In the genomic region with DNA sequence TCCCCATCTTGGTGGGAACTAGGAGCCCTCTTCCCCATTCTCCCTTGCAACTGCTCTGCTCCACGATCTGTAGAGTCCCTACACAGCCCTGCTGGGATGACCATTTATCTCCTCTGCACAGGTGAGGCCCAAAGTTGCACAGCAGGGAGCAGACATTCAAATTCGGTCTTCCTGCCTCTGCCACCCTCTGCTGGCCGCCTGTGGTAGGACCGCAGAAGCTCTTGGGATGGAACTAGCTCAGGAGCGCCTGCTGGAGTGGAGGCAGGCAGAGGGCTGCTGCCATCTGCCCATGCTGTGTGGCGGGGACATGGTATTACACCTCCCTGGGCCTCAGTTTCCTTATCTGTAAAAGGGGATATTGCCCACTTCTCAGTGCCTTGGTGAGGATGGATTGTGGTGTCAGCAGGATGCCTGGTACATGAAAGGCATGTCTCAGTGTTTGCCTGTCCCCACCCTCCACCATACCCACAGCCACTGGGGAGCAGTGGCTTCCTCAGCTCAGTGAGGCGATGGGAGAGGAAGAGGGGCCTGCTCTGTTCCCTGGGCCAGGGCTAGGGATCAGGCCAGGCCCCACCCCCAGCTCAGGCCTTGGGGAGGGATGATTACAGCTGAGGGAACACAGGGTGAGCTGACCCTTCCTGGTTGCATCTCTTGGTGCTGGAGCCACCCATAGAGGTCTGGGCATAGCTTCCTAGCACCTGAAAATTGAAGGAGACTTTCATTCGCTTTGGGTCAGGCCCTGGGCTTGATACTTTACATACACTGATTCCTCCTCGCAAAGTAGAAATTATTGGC, we compare ENCODE assay signal across 8 cellular contexts. TPM values are rescaled to one million over a fixed set of nuclear protein-coding genes. Genes with fewer than 3 reads are reported as not detected.
DNase-seq lines count a peak whose midpoint lies in the region; FAIRE-seq and TF ChIP-seq lines count a peak whose summit lies in the region.

No MANE protein-coding gene starts in this region.

- H3K4me2 ChIP-seq in GM23248 (ENCODE audit: unreplicated experiment): no peak overlapping the region
- 0 out of 2 replicates have a peak overlapping the region, but pooled peaks have one; percentile 7 for H3K4me2 ChIP-seq in MM.1S (ENCODE audit: low read depth, low read length)

- H3K27ac ChIP-seq in GM23248 (no peak overlapping the region), MM.1S (ENCODE audit: low read length) (no peak overlapping the region), SJSA1 (no peak overlapping the region), ovary (no peak overlapping the region)

- DNase-seq in EL (peak; percentile 64), GM23248 (peak; percentile 82), MM.1S (peak; percentile 74), SJSA1 (ENCODE audit: low read depth in 1 of 2, low spot score in 2 of 2) (peak; percentile 43 to 57), activated gamma-delta T cell treated with Interleukin-2 at 50 U/mL for 16 hours (peak; percentile 78), frontal cortex (ENCODE audit: low spot score in 2 of 2) (peak; percentile 81 to 92), ovary (peak; percentile 70 to 88 (median 84)), type B pancreatic cell (ENCODE audit: extremely low spot score, unreplicated experiment) (no peak)

- H3K9me3 ChIP-seq in GM23248 (ENCODE audit: low read depth): no peaks in the 10 kb centered on the region
- no peaks in the 10 kb centered on the region for H3K9me3 ChIP-seq in MM.1S (replicated peaks; ENCODE audit: insufficient read depth, low read length)
- no peaks in the 10 kb centered on the region for H3K9me3 ChIP-seq in SJSA1 (replicated peaks)
- H3K9me3 ChIP-seq in ovary: no peaks in the 10 kb centered on the region

- no peak overlapping the region for H3K9ac ChIP-seq in GM23248
- no peak overlapping the region for H3K9ac ChIP-seq in MM.1S (ENCODE audit: low read length)

- in situ Hi-C loops in GM23248 (cut with MboI): no loop called here

- H3K27ac Mint-ChIP-seq in type B pancreatic cell: peak overlapping the region; percentile 79

- intact Hi-C loops in ovary (cut with DNase I): loop anchor here in 2 of 4 donors (2.0 to 5.0 kb wide), 2 partner anchors 43 to 44 kb away; no protein-coding TSS in a partner anchor

- no peak for TF ChIP-seq EP300 in ovary (IDR thresholded peaks at IDR 0.05)

- H3F3A ChIP-seq in GM23248 (ENCODE audit: insufficient read depth) (no peaks in the 10 kb centered on the region), MM.1S (ENCODE audit: insufficient read depth, low read length) (no peaks in the 10 kb centered on the region)

- H3K4me1 Mint-ChIP-seq in type B pancreatic cell (ENCODE audit: unreplicated experiment): peaks cover 5% of the 10 kb centered on the region

- H3K9me2 ChIP-seq in GM23248 (ENCODE audit: insufficient read depth) (no peaks in the 10 kb centered on the region), MM.1S (replicated peaks; ENCODE audit: insufficient read depth, low read length) (no peaks in the 10 kb centered on the region)

- no peaks in the 10 kb centered on the region for H3K79me2 ChIP-seq in GM23248 (ENCODE audit: insufficient read depth)
- no peaks in the 10 kb centered on the region for H3K79me2 ChIP-seq in MM.1S (ENCODE audit: low read length)

- H3K36me3 Mint-ChIP-seq in type B pancreatic cell: no peaks in the 10 kb centered on the region

- no peaks in the 10 kb centered on the region for H3K4me1 ChIP-seq in GM23248 (ENCODE audit: insufficient read depth)
- H3K4me1 ChIP-seq in MM.1S (ENCODE audit: low read length): peaks cover 18% of the 10 kb centered on the region
- no peaks in the 10 kb centered on the region for H3K4me1 ChIP-seq in SJSA1 (replicated peaks)
- H3K4me1 ChIP-seq in ovary (ENCODE audit: insufficient read depth): peaks cover 7% of the 10 kb centered on the region

- no peak overlapping the region for H2AFZ ChIP-seq in GM23248
- no peak overlapping the region; the same call in 1 of the 2 replicates for H2AFZ ChIP-seq in MM.1S (ENCODE audit: low read length)

- peak; percentile 93 for TF ChIP-seq CTCF in MM.1S (IDR thresholded peaks at IDR 0.05; ENCODE audit: low read length)
- peak; percentile 83 to 95 (median 89) for TF ChIP-seq CTCF in ovary (IDR thresholded peaks at IDR 0.05)
- TF ChIP-seq CTCF in type B pancreatic cell (conservative IDR thresholded peaks at IDR 0.05): peak; percentile 91

- no peaks in the 10 kb centered on the region for H3K36me3 ChIP-seq in GM23248 (ENCODE audit: low read depth)
- no peaks in the 10 kb centered on the region for H3K36me3 ChIP-seq in MM.1S (replicated peaks; ENCODE audit: insufficient read depth, low read length)
- no peaks in the 10 kb centered on the region for H3K36me3 ChIP-seq in SJSA1
- H3K36me3 ChIP-seq in ovary: no peaks in the 10 kb centered on the region

- no peaks in the 10 kb centered on the region for H3K27me3 Mint-ChIP-seq in type B pancreatic cell

- TF ChIP-seq POLR2A in ovary (IDR thresholded peaks at IDR 0.05): no peak

- H3K4me3 Mint-ChIP-seq in type B pancreatic cell: peak overlapping the region; percentile 64

- H3K4me3 ChIP-seq in GM23248: no peak overlapping the region
- H3K4me3 ChIP-seq in MM.1S (ENCODE audit: low read length): no peak overlapping the region
- H3K4me3 ChIP-seq in SJSA1: no peak overlapping the region
- no peak overlapping the region for H3K4me3 ChIP-seq in ovary

- H3K9me3 Mint-ChIP-seq in type B pancreatic cell: no peaks in the 10 kb centered on the region

- 31 to 32% methylated on average over 9 of the region's 9 CpGs for WGBS in GM23248 (ENCODE audit: low coverage in 1 of 2, low lambda C conversion rate in 2 of 2, missing lambda C conversion rate in 2 of 2), 2 experiments
- whole genome bisulfite sequencing in ovary, 3 donors: 37 to 42% (median 40%) methylated on average over 9 of the region's 9 CpGs

- FAIRE-seq in frontal cortex (lab: Jason Lieb, UNC): no peak

- H3K27me3 ChIP-seq in GM23248 (replicated peaks; ENCODE audit: insufficient read depth): no peaks in the 10 kb centered on the region
- no peaks in the 10 kb centered on the region for H3K27me3 ChIP-seq in MM.1S (replicated peaks; ENCODE audit: insufficient read depth, low read length)
- no peaks in the 10 kb centered on the region for H3K27me3 ChIP-seq in SJSA1 (replicated peaks)
- no peaks in the 10 kb centered on the region for H3K27me3 ChIP-seq in ovary

- no peaks in the 10 kb centered on the region for H4K20me1 ChIP-seq in GM23248 (ENCODE audit: insufficient read depth)
- no peaks in the 10 kb centered on the region for H4K20me1 ChIP-seq in MM.1S (ENCODE audit: insufficient read depth, low read length)

RNA-seq across cellular contexts. Expression of a gene that starts 11.3 kb away (rescaled TPM):
- total RNA-seq in GM23248 (2014; rRNA removed; shearing (Covaris generic)): not detected in 2 replicates
- polyA plus RNA-seq in GM23248 (2016; fragmentation: Nextera tagmentation; extraction: Ambion mirVana) (not detected in 2 replicates), ovary (not detected)
- not detected in 2 replicates for total RNA-seq in SJSA1 (2014; rRNA removed; shearing (Covaris generic))
- total RNA-seq in frontal cortex (not detected), ovary (1 to 10 TPM in 4 of 7 donors, under 1 TPM in 1, not detected in 2; 0.55 to 1.8 (median 1.6) TPM), type B pancreatic cell (ENCODE audit: low replicate concordance) (0.86 and 0.94 TPM in 2 replicates)

RNA-seq across cellular contexts. Expression of a gene that starts 24.6 kb away (rescaled TPM):
- total RNA-seq in GM23248 (2014; rRNA removed; shearing (Covaris generic)): 22.4 and 27.7 TPM in 2 replicates
- polyA plus RNA-seq in GM23248 (2016; fragmentation: Nextera tagmentation; extraction: Ambion mirVana) (17.8 and 18.3 TPM in 2 replicates), ovary (10 to 100 TPM in 1 of 2 donors, 1 to 10 TPM in 1; 7.0 to 13.2 TPM)
- total RNA-seq in SJSA1 (2014; rRNA removed; shearing (Covaris generic)): 8.7 and 10.4 TPM in 2 replicates
- total RNA-seq in frontal cortex (8.6 TPM), ovary (10 to 100 TPM in 5 of 7 donors, 1 to 10 TPM in 2; 3.0 to 82.2 (median 23.7) TPM), type B pancreatic cell (ENCODE audit: low replicate concordance) (17.9 and 18.8 TPM in 2 replicates)

RNA-seq across cellular contexts. Expression of a gene that starts 36.7 kb away (rescaled TPM):
- total RNA-seq in GM23248 (2014; rRNA removed; shearing (Covaris generic)): not detected in 2 replicates
- not detected in 2 replicates for polyA plus RNA-seq in GM23248 (2016; fragmentation: Nextera tagmentation; extraction: Ambion mirVana)
- total RNA-seq in SJSA1 (2014; rRNA removed; shearing (Covaris generic)): not detected in 2 replicates
- total RNA-seq in frontal cortex: 0.82 TPM
- 10 to 100 TPM in 4 of 7 donors, 1 to 10 TPM in 3; 4.3 to 18.7 (median 10.6) TPM for total RNA-seq in ovary
- 1 to 10 TPM; 3.1 to 4.8 TPM for polyA plus RNA-seq in ovary
- total RNA-seq in type B pancreatic cell (ENCODE audit: low replicate concordance): 2.8 and 5.3 TPM in 2 replicates

RNA-seq across cellular contexts. Expression of a gene that starts 57.1 kb away (rescaled TPM):
- not detected in 2 replicates for total RNA-seq in GM23248 (2014; rRNA removed; shearing (Covaris generic))
- polyA plus RNA-seq in GM23248 (2016; fragmentation: Nextera tagmentation; extraction: Ambion mirVana) (not detected in 2 replicates), ovary (not detected)
- 0.58 TPM in 1 of 2 replicates, not detected in the other for total RNA-seq in SJSA1 (2014; rRNA removed; shearing (Covaris generic))
- total RNA-seq in frontal cortex (not detected), ovary (under 1 TPM in 1 of 7 donors, not detected in 6; 0.83 TPM), type B pancreatic cell (ENCODE audit: low replicate concordance) (0.29 and 0.39 TPM in 2 replicates)
